ENCODE assay signal across 8 cellular contexts in the genomic region with DNA sequence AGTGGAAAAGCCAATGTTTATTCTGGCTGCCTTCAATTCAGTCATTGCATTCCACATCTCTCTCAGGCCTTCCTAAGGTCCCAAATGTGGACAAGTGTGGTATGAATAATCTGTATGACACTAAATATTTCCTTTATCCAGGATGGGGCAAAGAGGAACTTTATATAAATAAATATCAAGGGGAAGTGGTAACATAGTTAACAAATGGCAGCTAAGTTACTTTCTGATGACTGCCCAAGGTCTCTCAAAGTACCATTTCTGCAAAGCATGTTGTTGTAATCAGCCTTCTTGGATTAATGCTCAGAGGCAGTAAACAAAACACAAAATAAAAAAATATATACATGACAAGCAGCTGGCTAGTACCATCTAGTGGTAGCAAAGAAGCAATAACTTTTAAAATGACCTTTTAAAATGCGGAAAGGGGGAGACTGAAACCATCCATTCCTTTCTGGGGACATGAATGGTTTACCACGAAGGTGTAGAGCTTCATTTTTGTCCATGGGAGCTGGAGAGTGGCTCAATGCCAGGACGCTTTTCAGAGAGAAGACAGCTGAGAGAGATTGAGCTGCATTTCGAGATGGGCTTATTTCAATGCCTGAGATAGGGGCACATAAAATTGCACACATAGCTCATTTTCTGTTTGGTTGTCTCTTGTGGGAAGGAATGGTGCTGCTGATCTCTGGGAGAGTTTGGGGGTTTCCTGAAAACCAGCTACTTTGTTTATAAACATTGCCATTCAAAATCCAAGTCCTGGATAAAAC.
DNase-seq lines count a peak whose midpoint lies in the region; ATAC-seq and TF ChIP-seq lines count a peak whose summit lies in the region.

No MANE protein-coding gene starts in this region.

- TF ChIP-seq CTCF in KMS-11 (conservative IDR thresholded peaks at IDR 0.05; ENCODE audit: low read depth, low read length), result peak; percentile 41

- intact Hi-C loops in left colon (cut with DNase I, micrococcal nuclease), result no loop called here

- no peak overlapping the region for H3K4me2 ChIP-seq in KMS-11

- no peaks in the 10 kb centered on the region for H4K20me1 ChIP-seq in KMS-11 (ENCODE audit: insufficient read depth)

- H3K79me2 ChIP-seq in KMS-11 (ENCODE audit: insufficient read depth, low read depth), result no peaks in the 10 kb centered on the region

- no peak overlapping the region for H3K9ac ChIP-seq in KMS-11

- H3K36me3 ChIP-seq in KMS-11 (ENCODE audit: insufficient read depth), result no peaks in the 10 kb centered on the region

- no peak overlapping the region for H2AFZ ChIP-seq in KMS-11 (ENCODE audit: low read depth)

- no peak overlapping the region for H3K27ac ChIP-seq in KMS-11

- peak; percentile 42 for ATAC-seq in left colon
- no peak for ATAC-seq in GM21717 (IDR thresholded peaks at IDR 0.05; ENCODE audit: unreplicated experiment)
- no peak for ATAC-seq in HG03135 (IDR thresholded peaks at IDR 0.05; ENCODE audit: unreplicated experiment)

- H3K27me3 ChIP-seq in KMS-11 (ENCODE audit: insufficient read depth, low read depth), result no peaks in the 10 kb centered on the region

- DNase-seq in ELR (ENCODE audit: low read depth) (peak; percentile 61), amniotic epithelial cell (ENCODE audit: low read depth) (peak; percentile 27), left colon (no peak), MV-4-11 (lab: John Stamatoyannopoulos, UW) (no peak)
- no peak for DNase-seq in activated CD4-positive, alpha-beta T cell treated with anti-CD3 and anti-CD28 coated beads for 48 hours

- no peak overlapping the region for H3K4me3 ChIP-seq in KMS-11 (IDR thresholded peaks at IDR 0.05; ENCODE audit: insufficient read depth, low read depth, low read length)

- no peaks in the 10 kb centered on the region for H3K4me1 ChIP-seq in KMS-11 (ENCODE audit: low read depth, poor library complexity, severe bottlenecking)

Comparison
In these comparisons a context has a peak if more than half of its experiments do, and no peak if none do; other contexts are left out.
1. DNase-seq: peak in ELR (single experiment) and amniotic epithelial cell (single experiment); none in left colon (0 of 2), MV-4-11 (single experiment) and activated CD4-positive, alpha-beta T cell treated with anti-CD3 and anti-CD28 coated beads for 48 hours (single experiment).